In the genomic region with DNA sequence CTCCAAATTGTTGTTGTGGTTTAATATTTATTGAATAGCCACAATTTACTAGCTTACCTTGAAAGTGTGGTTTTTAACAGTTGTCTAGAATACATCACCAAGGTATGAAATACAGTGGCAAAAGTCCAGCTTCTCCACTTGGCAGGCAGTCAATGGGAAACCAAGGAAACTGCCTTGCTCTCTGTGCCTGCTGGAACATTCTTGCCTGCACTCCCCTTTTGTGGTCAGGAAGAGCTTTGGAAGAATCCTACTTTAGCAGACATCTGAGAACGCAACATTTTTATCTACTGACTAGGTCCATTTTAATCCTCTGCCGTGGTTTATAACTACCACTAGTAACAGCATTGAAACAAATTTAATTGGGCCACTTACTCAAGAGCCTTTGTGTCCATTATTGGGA, we compare ENCODE assay signal across 13 cellular contexts.
DNase-seq lines count a peak whose midpoint lies in the region; ATAC-seq, FAIRE-seq and TF ChIP-seq lines count a peak whose summit lies in the region.
"Had no signal": no experiment of that assay in that cellular context is flagged by ENCODE, and none has a peak within 500 bp of the region (broad histone marks: within the 10 kb centered on the region; RNA-seq: fewer than 3 reads in every experiment).

No MANE protein-coding gene starts in this region.

- 54 to 64% methylated on average over 2 of the region's 2 CpGs for WGBS in pancreas, 2 donors

- ATAC-seq in pancreas = peak; percentile 43 to 76 (median 62)
- no peak for ATAC-seq in GM21786 (IDR thresholded peaks at IDR 0.05; ENCODE audit: unreplicated experiment)

- H3K4me3 ChIP-seq in choroid plexus epithelial cell (ENCODE audit: low read depth, low read length) (no peak overlapping the region), pancreas (no peak overlapping the region)
- H3K4me3 ChIP-seq: cardiac muscle cell, thoracic aorta had no signal

- no peaks in the 10 kb centered on the region for H3K27me3 ChIP-seq in pancreas

- H3K36me3 ChIP-seq in pancreas = no peaks in the 10 kb centered on the region
- H3K36me3 ChIP-seq: cardiac muscle cell, thoracic aorta had no signal

- no peaks in the 10 kb centered on the region for H3K4me1 ChIP-seq in pancreas

- intact Hi-C loops in pancreas (cut with DNase I) = no loop called here

- no peak for FAIRE-seq in pancreas (lab: Jason Lieb, UNC)

- TF ChIP-seq CTCF in choroid plexus epithelial cell (conservative IDR thresholded peaks at IDR 0.05; ENCODE audit: low read depth, low read length) (no peak), pancreas (IDR thresholded peaks at IDR 0.05) (no peak)

- no peak overlapping the region for H3K27ac ChIP-seq in pancreas
- H3K27ac ChIP-seq: cardiac muscle cell, thoracic aorta had no signal

- no peaks in the 10 kb centered on the region for H3K9me3 ChIP-seq in pancreas
- H3K9me3 ChIP-seq: thoracic aorta had no signal

- DNase-seq in EH (ENCODE audit: low read depth) = peak; percentile 98
- peak; percentile 62 for DNase-seq in NCI-H2196 (lab: John Stamatoyannopoulos, UW; ENCODE audit: unreplicated experiment)
- peak; percentile 93 for DNase-seq in choroid plexus epithelial cell (ENCODE audit: low read depth)
- peak in 4 of 6 donors; percentile 17 to 48 (median 40) for DNase-seq in pancreas
- no peak for DNase-seq in GM19238 (ENCODE audit: insufficient read length, low spot score)
- no peak for DNase-seq in SHP77 (lab: John Stamatoyannopoulos, UW)
- DNase-seq in stimulated activated CD4-positive, alpha-beta T cell treated with anti-CD3 and anti-CD28 coated beads, Interleukin-4, amount 100 ng/mL, for 1 hour = no peak
- DNase-seq: naive B cell; NCI-H2171; stimulated activated CD4-positive, alpha-beta T cell treated with anti-CD3 and anti-CD28 coated beads, Interleukin-4, amount 100 ng/mL, for 4 hours had no signal

Comparison
In these comparisons a context has a peak if more than half of its experiments do, and no peak if none do; other contexts are left out.
1. DNase-seq: peak in EH (single experiment), NCI-H2196 (single experiment), choroid plexus epithelial cell (single experiment) and pancreas (4 of 6); none in GM19238 (single experiment), SHP77 (0 of 2) and stimulated activated CD4-positive, alpha-beta T cell treated with anti-CD3 and anti-CD28 coated beads, Interleukin-4, amount 100 ng/mL, for 1 hour (single experiment).